Comparison of ENCODE assay signal across 14 cellular contexts in genomic region chr5:107951322-107951721, GRCh38.
"Had no signal": no experiment of that assay in that cellular context is flagged by ENCODE, and none has a peak within 500 bp of the region (broad histone marks: within the 10 kb centered on the region; RNA-seq: fewer than 3 reads in every experiment).

No MANE protein-coding gene starts in this region.

- H3K27ac Mint-ChIP-seq: activated naive CD4-positive, alpha-beta T cell treated with anti-CD3 and anti-CD28 coated beads, Interleukin-2, amount 50 U/mL, for 24 hours; T-helper 1 cell treated with Interleukin-12 subunit alpha and Interleukin-12 subunit beta and Interleukin-4 antibody, amounts not matched to agents 30 μg/mL and 1 μg/mL, for 36 hours had no signal

- DNase-seq: activated CD4-positive, alpha-beta T cell treated with anti-CD3 and anti-CD28 coated beads, Interleukin-2, amount 50 U/mL, for 48 hours; activated effector memory CD4-positive, alpha-beta T cell treated with Interleukin-2 at 50 U/mL for 16 hours; activated T-cell treated with anti-CD3 and anti-CD28 coated beads, Interleukin-2, amount 50 U/mL, for 4 hours; colonic mucosa; hypothalamus; kidney glomerular epithelial cell; sigmoid colon; stimulated activated CD4-positive, alpha-beta T cell treated with anti-CD3 and anti-CD28 coated beads, Interleukin-1b, Interleukin-23, amount 100 ng/mL, for 48 hours; stomach; testis; WERI-Rb-1 had no signal

- H3K9me3 Mint-ChIP-seq: activated naive CD4-positive, alpha-beta T cell treated with anti-CD3 and anti-CD28 coated beads, Interleukin-2, amount 50 U/mL, for 24 hours; activated T-cell treated with anti-CD3 and anti-CD28 coated beads, Interleukin-2, amount 50 U/mL, for 4 hours; neural crest cell; T-helper 1 cell treated with Interleukin-12 subunit alpha and Interleukin-12 subunit beta and Interleukin-4 antibody, amounts not matched to agents 30 μg/mL and 1 μg/mL, for 36 hours had no signal

- H3K27me3 Mint-ChIP-seq: activated naive CD4-positive, alpha-beta T cell treated with anti-CD3 and anti-CD28 coated beads, Interleukin-2, amount 50 U/mL, for 24 hours had no signal

- H3K4me3 Mint-ChIP-seq: activated naive CD4-positive, alpha-beta T cell treated with anti-CD3 and anti-CD28 coated beads, Interleukin-2, amount 50 U/mL, for 24 hours; activated T-cell treated with anti-CD3 and anti-CD28 coated beads, Interleukin-2, amount 50 U/mL, for 4 hours; neural crest cell; T-helper 1 cell treated with Interleukin-12 subunit alpha and Interleukin-12 subunit beta and Interleukin-4 antibody, amounts not matched to agents 30 μg/mL and 1 μg/mL, for 36 hours had no signal
